Comparison of ENCODE assay signal across 8 cellular contexts in genomic region chr5:149271195-149271716, GRCh38. TPM values are rescaled to one million over a fixed set of nuclear protein-coding genes. Genes with fewer than 3 reads are reported as not detected.
A peak's percentile ranks its signal among the peaks of the same experiment; 100 is the strongest.
DNase-seq lines count a peak whose midpoint lies in the region; ATAC-seq and TF ChIP-seq lines count a peak whose summit lies in the region.

No MANE protein-coding gene starts in this region.

- H3K9me3 ChIP-seq in hepatocyte (ENCODE audit: low read depth) (no peaks in the 10 kb centered on the region), smooth muscle cell (replicated peaks; ENCODE audit: low read depth) (no peaks in the 10 kb centered on the region)

- no peak overlapping the region for H3K27ac ChIP-seq in hepatocyte
- no peak overlapping the region for H3K27ac ChIP-seq in smooth muscle cell (ENCODE audit: low read depth)

- H3K9ac ChIP-seq in smooth muscle cell (ENCODE audit: low read depth), result no peak overlapping the region

- no peak for TF ChIP-seq CTCF in hepatocyte (IDR thresholded peaks at IDR 0.05; ENCODE audit: poor library complexity)
- TF ChIP-seq CTCF in smooth muscle cell (IDR thresholded peaks at IDR 0.05; ENCODE audit: borderline replicate concordance, insufficient read depth, poor library complexity, severe bottlenecking), result no peak

- H3K4me1 ChIP-seq in hepatocyte (ENCODE audit: insufficient read depth) (no peaks in the 10 kb centered on the region), smooth muscle cell (ENCODE audit: low read depth) (peaks cover 9% of the 10 kb centered on the region)

- ATAC-seq in HG03354 (IDR thresholded peaks at IDR 0.05; ENCODE audit: poor library complexity, severe bottlenecking, unreplicated experiment) (peak; percentile 2), GM21423 (IDR thresholded peaks at IDR 0.05; ENCODE audit: unreplicated experiment) (no peak), GM19324 (IDR thresholded peaks at IDR 0.05; ENCODE audit: low FRiP score, unreplicated experiment) (no peak)

- peaks cover 5% of the 10 kb centered on the region for H3F3A ChIP-seq in smooth muscle cell (ENCODE audit: low read depth)

- DNase-seq in activated CD8-positive, alpha-beta memory T cell treated with anti-CD3 and anti-CD28 coated beads, Interleukin-2, amount 50 U/mL, for 4 hours, result peak; percentile 18
- DNase-seq in hepatocyte (ENCODE audit: low spot score) (peak; percentile 44), smooth muscle cell (lab: John Stamatoyannopoulos, UW; ENCODE audit: unreplicated experiment) (no peak), kidney tubule cell (ENCODE audit: low spot score) (no peak), NCI-H128 (lab: John Stamatoyannopoulos, UW; ENCODE audit: unreplicated experiment) (no peak)

- peak overlapping the region; percentile 96 for H3K4me2 ChIP-seq in hepatocyte
- H3K4me2 ChIP-seq in smooth muscle cell, result peak overlapping the region; percentile 95

- H3K27me3 ChIP-seq in hepatocyte (peaks cover 15% of the 10 kb centered on the region), smooth muscle cell (ENCODE audit: low read depth) (peaks cover 27% of the 10 kb centered on the region)

- peak overlapping the region; percentile 9 for H3K4me3 ChIP-seq in hepatocyte
- H3K4me3 ChIP-seq in smooth muscle cell, result peak overlapping the region; percentile 69

- H3K9me2 ChIP-seq in hepatocyte (replicated peaks; ENCODE audit: insufficient read depth), result no peaks in the 10 kb centered on the region

- H3K36me3 ChIP-seq in hepatocyte (replicated peaks; ENCODE audit: insufficient read depth, low read depth), result no peaks in the 10 kb centered on the region
- no peaks in the 10 kb centered on the region for H3K36me3 ChIP-seq in smooth muscle cell (ENCODE audit: low read depth)

- 3% methylated on average over 39 of the region's 40 CpGs for WGBS in hepatocyte (ENCODE audit: low lambda C conversion rate, missing lambda C conversion rate)
- WGBS in smooth muscle cell (ENCODE audit: low lambda C conversion rate), result 4% methylated on average over 30 of the region's 40 CpGs

- H3K79me2 ChIP-seq in hepatocyte (no peaks in the 10 kb centered on the region), smooth muscle cell (ENCODE audit: low read depth) (no peaks in the 10 kb centered on the region)

- H2AFZ ChIP-seq in hepatocyte (peak overlapping the region; percentile 88), smooth muscle cell (ENCODE audit: low read depth) (peak overlapping the region; percentile 69)

- H4K20me1 ChIP-seq in hepatocyte (ENCODE audit: insufficient read depth, poor library complexity, severe bottlenecking), result no peaks in the 10 kb centered on the region
- no peaks in the 10 kb centered on the region for H4K20me1 ChIP-seq in smooth muscle cell (ENCODE audit: low read depth)

RNA-seq across cellular contexts. Expression of gene AFAP1L1, which starts 0.4 kb away (rescaled TPM):
- 1.2 and 1.3 TPM in 2 replicates for total RNA-seq in hepatocyte
- 1.8 and 2.3 TPM in 2 replicates for polyA plus RNA-seq in hepatocyte
- total RNA-seq in smooth muscle cell, result 2.3 and 2.4 TPM in 2 replicates
- polyA plus RNA-seq in smooth muscle cell, result 0.59 and 4.5 TPM in 2 replicates

Comparison
In these comparisons a context has a peak if more than half of its experiments do, and no peak if none do; other contexts are left out.
1. DNase-seq: peak in activated CD8-positive, alpha-beta memory T cell treated with anti-CD3 and anti-CD28 coated beads, Interleukin-2, amount 50 U/mL, for 4 hours (single experiment) and hepatocyte (single experiment); none in smooth muscle cell (single experiment), kidney tubule cell (single experiment) and NCI-H128 (single experiment).